1 cellular context compared by ENCODE assay signal in the genomic region with DNA sequence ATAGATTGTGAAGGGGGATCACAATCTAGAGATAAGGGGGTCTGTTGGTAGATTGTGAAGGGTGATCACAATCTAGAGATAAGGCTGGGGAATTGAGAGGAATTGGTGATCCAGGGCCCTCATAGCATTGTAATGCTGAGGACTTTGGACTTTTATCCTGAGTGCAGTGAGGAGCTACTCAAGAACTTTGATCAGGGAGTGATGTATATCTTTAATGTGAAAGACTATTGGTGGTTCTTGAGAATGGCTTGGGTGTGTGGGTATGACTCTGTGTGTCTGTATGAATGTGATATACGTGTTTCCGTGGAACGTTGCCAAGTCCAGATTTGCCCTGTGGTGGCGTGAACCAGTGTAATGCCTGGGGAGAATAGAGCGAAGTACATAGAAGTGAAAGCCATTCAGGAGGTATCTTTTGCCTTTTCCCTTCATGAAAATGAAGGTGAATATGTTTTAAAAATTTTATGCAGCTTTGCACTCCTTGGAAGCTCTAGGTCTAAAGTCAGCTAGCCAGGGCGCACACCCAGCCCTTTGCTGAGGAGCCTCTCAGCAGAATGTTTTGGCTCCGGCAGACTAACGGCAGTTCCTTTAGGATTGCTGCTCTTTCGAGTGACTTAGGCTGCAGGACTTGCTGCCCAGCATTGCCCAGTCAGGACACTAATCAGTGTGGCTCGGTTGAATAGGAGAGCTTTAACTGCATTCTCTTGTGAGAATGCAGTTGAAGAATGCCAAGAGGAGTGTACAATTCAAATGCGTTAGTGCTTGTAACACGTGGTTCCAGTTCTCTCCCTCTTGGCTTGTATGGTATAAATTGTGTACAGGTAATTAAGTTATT.
TF ChIP-seq lines count a peak whose summit lies in the region.

No MANE protein-coding gene starts in this region.

TF ChIP-seq in HEK293, 187 proteins besides CTCF, POLR2A, EP300 and RAD21 (continued from another document and continues in another):
- TF ChIP-seq, protein P1, sequence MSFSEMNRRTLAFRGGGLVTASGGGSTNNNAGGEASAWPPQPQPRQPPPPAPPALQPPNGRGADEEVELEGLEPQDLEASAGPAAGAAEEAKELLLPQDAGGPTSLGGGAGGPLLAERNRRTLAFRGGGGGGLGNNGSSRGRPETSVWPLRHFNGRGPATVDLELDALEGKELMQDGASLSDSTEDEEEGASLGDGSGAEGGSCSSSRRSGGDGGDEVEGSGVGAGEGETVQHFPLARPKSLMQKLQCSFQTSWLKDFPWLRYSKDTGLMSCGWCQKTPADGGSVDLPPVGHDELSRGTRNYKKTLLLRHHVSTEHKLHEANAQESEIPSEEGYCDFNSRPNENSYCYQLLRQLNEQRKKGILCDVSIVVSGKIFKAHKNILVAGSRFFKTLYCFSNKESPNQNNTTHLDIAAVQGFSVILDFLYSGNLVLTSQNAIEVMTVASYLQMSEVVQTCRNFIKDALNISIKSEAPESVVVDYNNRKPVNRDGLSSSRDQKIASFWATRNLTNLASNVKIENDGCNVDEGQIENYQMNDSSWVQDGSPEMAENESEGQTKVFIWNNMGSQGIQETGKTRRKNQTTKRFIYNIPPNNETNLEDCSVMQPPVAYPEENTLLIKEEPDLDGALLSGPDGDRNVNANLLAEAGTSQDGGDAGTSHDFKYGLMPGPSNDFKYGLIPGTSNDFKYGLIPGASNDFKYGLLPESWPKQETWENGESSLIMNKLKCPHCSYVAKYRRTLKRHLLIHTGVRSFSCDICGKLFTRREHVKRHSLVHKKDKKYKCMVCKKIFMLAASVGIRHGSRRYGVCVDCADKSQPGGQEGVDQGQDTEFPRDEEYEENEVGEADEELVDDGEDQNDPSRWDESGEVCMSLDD (tag by site-specific recombination; IDR thresholded peaks at IDR 0.05): no peak
- TF ChIP-seq PRDM10 (tag by site-specific recombination; IDR thresholded peaks at IDR 0.05) (peak; percentile 95), ZNF155 (tag by site-specific recombination; IDR thresholded peaks at IDR 0.05) (no peak), PRDM2 (tag by site-specific recombination; IDR thresholded peaks at IDR 0.05; ENCODE audit: borderline replicate concordance) (no peak), ZNF416 (tag by site-specific recombination; IDR thresholded peaks at IDR 0.05) (no peak), ZNF175 (tag by site-specific recombination; IDR thresholded peaks at IDR 0.05) (no peak), ZNF335 (tag by site-specific recombination; conservative IDR thresholded peaks at IDR 0.05) (peak; percentile 51), ZNF571 (tag by site-specific recombination; IDR thresholded peaks at IDR 0.05) (no peak), GLIS2 (tag by site-specific recombination; IDR thresholded peaks at IDR 0.05) (no peak), ZBTB49 (tag by site-specific recombination; IDR thresholded peaks at IDR 0.05; ENCODE audit: low read depth) (no peak), ZNF18 (tag by site-specific recombination; IDR thresholded peaks at IDR 0.05) (peak; percentile 87), ZNF600 (tag by site-specific recombination; IDR thresholded peaks at IDR 0.05) (peak; percentile 87), SP2 (tag by site-specific recombination; IDR thresholded peaks at IDR 0.05) (no peak), ZNF560 (tag by site-specific recombination; IDR thresholded peaks at IDR 0.05; ENCODE audit: borderline replicate concordance) (no peak), ZSCAN4 (tag by site-specific recombination; IDR thresholded peaks at IDR 0.05) (no peak), ZXDB (tag by site-specific recombination; IDR thresholded peaks at IDR 0.05) (no peak), ZNF596 (tag by site-specific recombination; IDR thresholded peaks at IDR 0.05) (0 out of 2 replicates have a peak, but pooled peaks have one; percentile 4), ZNF518A (tag by site-specific recombination; conservative IDR thresholded peaks at IDR 0.05; ENCODE audit: low read depth) (no peak), ZBTB20 (tag by site-specific recombination; IDR thresholded peaks at IDR 0.05) (peak; percentile 56; the same call in 1 of the 2 replicates), YY1 (tag by site-specific recombination; IDR thresholded peaks at IDR 0.05) (no peak), ZNF701 (tag by site-specific recombination; IDR thresholded peaks at IDR 0.05) (no peak), PRDM1 (tag by site-specific recombination; IDR thresholded peaks at IDR 0.05) (peak; percentile 89)
- TF ChIP-seq, protein P2, sequence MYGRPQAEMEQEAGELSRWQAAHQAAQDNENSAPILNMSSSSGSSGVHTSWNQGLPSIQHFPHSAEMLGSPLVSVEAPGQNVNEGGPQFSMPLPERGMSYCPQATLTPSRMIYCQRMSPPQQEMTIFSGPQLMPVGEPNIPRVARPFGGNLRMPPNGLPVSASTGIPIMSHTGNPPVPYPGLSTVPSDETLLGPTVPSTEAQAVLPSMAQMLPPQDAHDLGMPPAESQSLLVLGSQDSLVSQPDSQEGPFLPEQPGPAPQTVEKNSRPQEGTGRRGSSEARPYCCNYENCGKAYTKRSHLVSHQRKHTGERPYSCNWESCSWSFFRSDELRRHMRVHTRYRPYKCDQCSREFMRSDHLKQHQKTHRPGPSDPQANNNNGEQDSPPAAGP (tag by site-specific recombination; IDR thresholded peaks at IDR 0.05): no peak
